ENCODE assay signal across 9 cellular contexts in genomic region chr7:142301923-142302550, GRCh38. TPM values are rescaled to one million over a fixed set of nuclear protein-coding genes. Genes with fewer than 3 reads are reported as not detected.
A peak's percentile ranks its signal among the peaks of the same experiment; 100 is the strongest.
DNase-seq lines count a peak whose midpoint lies in the region; ATAC-seq and TF ChIP-seq lines count a peak whose summit lies in the region.
"Had no signal": no experiment of that assay in that cellular context is flagged by ENCODE, and none has a peak within 500 bp of the region (broad histone marks: within the 10 kb centered on the region; RNA-seq: fewer than 3 reads in every experiment).

No MANE protein-coding gene starts in this region.

- H4K20me1 ChIP-seq in hepatocyte (ENCODE audit: insufficient read depth, poor library complexity, severe bottlenecking): no peaks in the 10 kb centered on the region

- H3K4me3 ChIP-seq in Caco-2 (ENCODE audit: low read depth, low read length): no peak overlapping the region
- H3K4me3 ChIP-seq in Panc1 (ENCODE audit: low read depth in 2 of 2, low read length in 2 of 2): no peak overlapping the region
- no peak overlapping the region for H3K4me3 ChIP-seq in hepatocyte
- no peak overlapping the region for H3K4me3 ChIP-seq in right atrium auricular region

- no peaks in the 10 kb centered on the region for H3K36me3 ChIP-seq in Caco-2 (ENCODE audit: control insufficient read depth, insufficient read depth, low read length)
- no peaks in the 10 kb centered on the region for H3K36me3 ChIP-seq in Panc1 (ENCODE audit: control insufficient read depth, insufficient read depth, low read length)
- H3K36me3 ChIP-seq in hepatocyte (replicated peaks; ENCODE audit: insufficient read depth, low read depth): no peaks in the 10 kb centered on the region
- H3K36me3 ChIP-seq in right atrium auricular region: no peaks in the 10 kb centered on the region

- H3K27me3 ChIP-seq in Caco-2 (replicated peaks; ENCODE audit: control insufficient read depth, insufficient read depth, low read length) (no peaks in the 10 kb centered on the region; the same call in 1 of the 2 replicates), Panc1 (ENCODE audit: control insufficient read depth, insufficient read depth, low read length) (no peaks in the 10 kb centered on the region), hepatocyte (peaks cover 3% of the 10 kb centered on the region), right atrium auricular region (no peaks in the 10 kb centered on the region)

- H3K4me1 ChIP-seq in Caco-2: no peaks in the 10 kb centered on the region
- H3K4me1 ChIP-seq in Panc1 (ENCODE audit: control insufficient read depth, insufficient read depth, low read length): no peaks in the 10 kb centered on the region
- no peaks in the 10 kb centered on the region for H3K4me1 ChIP-seq in hepatocyte (ENCODE audit: insufficient read depth)
- no peaks in the 10 kb centered on the region for H3K4me1 ChIP-seq in right atrium auricular region

- H3K27ac ChIP-seq in Panc1 (ENCODE audit: low read length): no peak overlapping the region
- no peak overlapping the region for H3K27ac ChIP-seq in hepatocyte
- H3K27ac ChIP-seq in right atrium auricular region: no peak overlapping the region

- intact Hi-C loops in Caco-2 (cut with micrococcal nuclease; ENCODE audit: unreplicated experiment): loop anchor here (1.0 kb wide), 1 partner anchor 149 kb away; no protein-coding TSS in a partner anchor
- intact Hi-C loops in Panc1 (cut with micrococcal nuclease; ENCODE audit: unreplicated experiment): no loop called here

- DNase-seq in Caco-2: peak in 1 of 2 experiments; percentile 18
- DNase-seq in Panc1 (ENCODE audit: low read depth, low spot score): no peak
- DNase-seq in hepatocyte (ENCODE audit: low spot score): no peak
- no peak for DNase-seq in right atrium auricular region (ENCODE audit: low spot score)
- no peak for DNase-seq in NCI-H345 (lab: John Stamatoyannopoulos, UW)

- POLR2A ChIA-PET in Caco-2 (lab: Charles Lee): no interaction called here
- POLR2A ChIA-PET in Panc1 (lab: Charles Lee): no interaction called here

- no peaks in the 10 kb centered on the region for H3K9me3 ChIP-seq in Caco-2
- no peaks in the 10 kb centered on the region for H3K9me3 ChIP-seq in Panc1 (ENCODE audit: control insufficient read depth, insufficient read depth, low read depth, low read length)
- H3K9me3 ChIP-seq in hepatocyte (ENCODE audit: low read depth): no peaks in the 10 kb centered on the region
- H3K9me3 ChIP-seq in right atrium auricular region: no peaks in the 10 kb centered on the region

- H3K79me2 ChIP-seq in hepatocyte: no peaks in the 10 kb centered on the region

- H3K4me2 ChIP-seq in hepatocyte: no peak overlapping the region

- H3K9me3 Mint-ChIP-seq in Caco-2 (ENCODE audit: unreplicated experiment): no peaks in the 10 kb centered on the region

- H3K9me2 ChIP-seq in hepatocyte (replicated peaks; ENCODE audit: insufficient read depth): no peaks in the 10 kb centered on the region

- H3K27me3 Mint-ChIP-seq in Caco-2 (ENCODE audit: insufficient read depth, unreplicated experiment): peaks cover 19% of the 10 kb centered on the region

- no peak overlapping the region for H3K27ac Mint-ChIP-seq in Caco-2 (ENCODE audit: unreplicated experiment)

- CTCF ChIA-PET in Caco-2 (lab: Charles Lee) (interaction anchor here (1.9 kb wide), 1 partner anchor 22 kb away, joined by 6 read pairs; no protein-coding TSS in a partner anchor), Panc1 (lab: Charles Lee) (no interaction called here)

- no peaks in the 10 kb centered on the region for H3K36me3 Mint-ChIP-seq in Caco-2 (ENCODE audit: insufficient read depth, unreplicated experiment)

- H2AFZ ChIP-seq in hepatocyte: no peak overlapping the region

- peak; percentile 56 to 68 for TF ChIP-seq CTCF in Caco-2 (IDR thresholded peaks at IDR 0.05; ENCODE audit: insufficient read depth in 1 of 2, low read depth in 1 of 2, low read length in 1 of 2, severe bottlenecking in 1 of 2, unreplicated experiment in 1 of 2)
- TF ChIP-seq CTCF in Panc1 (IDR thresholded peaks at IDR 0.05): peak; percentile 65
- TF ChIP-seq CTCF in hepatocyte (IDR thresholded peaks at IDR 0.05; ENCODE audit: poor library complexity): peak; percentile 40
- peak in 1 of 2 donors; percentile 39 for TF ChIP-seq CTCF in right atrium auricular region (IDR thresholded peaks at IDR 0.05)

- no TSS peak for BruUV-seq in Caco-2 (replicated peaks; lab: Mats Ljungman, UMichigan)
- BruUV-seq in Panc1 (replicated peaks; lab: Mats Ljungman, UMichigan): no TSS peak

- no peak overlapping the region for H3K4me3 Mint-ChIP-seq in Caco-2 (ENCODE audit: unreplicated experiment)

- H3K4me1 Mint-ChIP-seq in Caco-2 (ENCODE audit: low read depth, unreplicated experiment): no peaks in the 10 kb centered on the region

- WGBS in hepatocyte (ENCODE audit: low lambda C conversion rate, missing lambda C conversion rate): 43% methylated on average over 3 of the region's 3 CpGs

- peak; percentile 63 for ATAC-seq in GM21515 (IDR thresholded peaks at IDR 0.05; ENCODE audit: unreplicated experiment)
- ATAC-seq in Panc1: no peak
- no peak for ATAC-seq in HG03097 (IDR thresholded peaks at IDR 0.05; ENCODE audit: low FRiP score, unreplicated experiment)
- ATAC-seq in HG03457 (IDR thresholded peaks at IDR 0.05; ENCODE audit: unreplicated experiment): no peak

- in situ Hi-C loops in Panc1 (cut with HindIII; ENCODE audit: low pct_unique_long_range_greater_than_20kb, low sequenced_read_pairs): no loop called here

RNA-seq across cellular contexts. Expression of gene PRSS58, which starts 44.2 kb away (rescaled TPM):
- total RNA-seq in Caco-2 (2022): not detected in 2 replicates
- not detected for total RNA-seq in Panc1 (2021; ENCODE audit: unreplicated experiment)
- not detected for polyA plus RNA-seq in Panc1 (2012; ENCODE audit: insufficient read length)
- not detected in 2 replicates for total RNA-seq in hepatocyte
- polyA plus RNA-seq in hepatocyte: not detected in 2 replicates
- total RNA-seq in right atrium auricular region: not detected
- polyA plus RNA-seq: adipose tissue had no signal
